In the genomic region with DNA sequence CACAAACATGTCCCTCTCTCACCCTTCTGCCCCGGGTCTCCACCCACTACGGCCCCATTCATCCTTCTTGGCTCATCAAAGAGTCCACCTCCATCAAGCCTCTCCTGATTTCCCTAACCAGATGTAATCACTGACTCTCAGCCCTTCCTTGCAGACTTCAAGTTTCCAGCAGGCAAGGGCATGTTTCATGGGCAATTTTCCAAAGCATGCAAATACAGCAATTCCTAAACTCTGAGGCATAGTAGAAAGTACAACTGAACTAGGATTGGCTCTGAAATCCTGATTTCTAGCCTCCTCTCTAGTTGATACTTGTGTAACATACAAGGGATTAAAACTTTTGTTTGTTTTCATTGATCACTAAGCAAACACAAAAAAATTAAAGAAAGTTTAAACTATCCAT, we compare ENCODE assay signal across 18 cellular contexts.
DNase-seq lines count a peak whose midpoint lies in the region; ATAC-seq and TF ChIP-seq lines count a peak whose summit lies in the region.
"Had no signal": no experiment of that assay in that cellular context is flagged by ENCODE, and none has a peak within 500 bp of the region (broad histone marks: within the 10 kb centered on the region; RNA-seq: fewer than 3 reads in every experiment).

No MANE protein-coding gene starts in this region.

- H3K27ac ChIP-seq in C4-2B: peak overlapping the region; percentile 13; the same call in 1 of the 2 replicates
- H3K27ac ChIP-seq: parathyroid adenoma, SJCRH30 had no signal

- TF ChIP-seq CTCF in C4-2B (conservative IDR thresholded peaks at IDR 0.05) (no peak), neural crest cell (conservative IDR thresholded peaks at IDR 0.05) (no peak)

- H3K4me1 Mint-ChIP-seq in neural crest cell (peaks cover 7% of the 10 kb centered on the region), immature natural killer cell (no peaks in the 10 kb centered on the region)
- H3K4me1 Mint-ChIP-seq: stimulated activated effector memory CD8-positive, alpha-beta T cell treated with anti-CD3 and anti-CD28 coated beads, Interleukin-12 subunit alpha, Interleukin-12 subunit beta, amount 100 ng/mL, for 72 hours had no signal

- H3K36me3 Mint-ChIP-seq in neural crest cell (ENCODE audit: low read depth): no peaks in the 10 kb centered on the region
- no peaks in the 10 kb centered on the region for H3K36me3 Mint-ChIP-seq in immature natural killer cell
- H3K36me3 Mint-ChIP-seq: stimulated activated effector memory CD8-positive, alpha-beta T cell treated with anti-CD3 and anti-CD28 coated beads, Interleukin-12 subunit alpha, Interleukin-12 subunit beta, amount 100 ng/mL, for 72 hours had no signal

- H3K27ac Mint-ChIP-seq in neural crest cell (ENCODE audit: unreplicated experiment) (peak overlapping the region; percentile 8), immature natural killer cell (no peak overlapping the region)
- H3K27ac Mint-ChIP-seq: stimulated activated effector memory CD8-positive, alpha-beta T cell treated with anti-CD3 and anti-CD28 coated beads, Interleukin-12 subunit alpha, Interleukin-12 subunit beta, amount 100 ng/mL, for 72 hours had no signal

- ATAC-seq in HG02610 (IDR thresholded peaks at IDR 0.05; ENCODE audit: unreplicated experiment): no peak
- ATAC-seq: HCT116; stimulated activated effector memory CD8-positive, alpha-beta T cell treated with anti-CD3 and anti-CD28 coated beads, Interleukin-12 subunit alpha, Interleukin-12 subunit beta, amount 100 ng/mL, for 72 hours had no signal

- H3K27me3 Mint-ChIP-seq in neural crest cell (ENCODE audit: low read depth) (no peaks in the 10 kb centered on the region), immature natural killer cell (ENCODE audit: low read depth in 3 of 3) (peaks cover 2 to 5% (median 3%) of the 10 kb centered on the region in 3 donors)

- H3K4me3 Mint-ChIP-seq in neural crest cell (no peak overlapping the region), immature natural killer cell (no peak overlapping the region)
- H3K4me3 Mint-ChIP-seq: stimulated activated effector memory CD8-positive, alpha-beta T cell treated with anti-CD3 and anti-CD28 coated beads, Interleukin-12 subunit alpha, Interleukin-12 subunit beta, amount 100 ng/mL, for 72 hours had no signal

- H3K9me3 Mint-ChIP-seq in neural crest cell (no peaks in the 10 kb centered on the region), immature natural killer cell (no peaks in the 10 kb centered on the region)
- H3K9me3 Mint-ChIP-seq: stimulated activated effector memory CD8-positive, alpha-beta T cell treated with anti-CD3 and anti-CD28 coated beads, Interleukin-12 subunit alpha, Interleukin-12 subunit beta, amount 100 ng/mL, for 72 hours had no signal

- peak; percentile 19 for DNase-seq in NCI-H2171 (lab: John Stamatoyannopoulos, UW)
- DNase-seq in dedifferentiated amniotic fluid mesenchymal stem cell (ENCODE audit: extremely low spot score): peak; percentile 85
- DNase-seq in neural crest cell (ENCODE audit: low read depth, low spot score): no peak
- DNase-seq in SK-N-DZ (ENCODE audit: low spot score): no peak
- no peak for DNase-seq in immature natural killer cell
- no peak for DNase-seq in activated CD4-positive, alpha-beta T cell treated with anti-CD3 and anti-CD28 coated beads, Interleukin-2, amount 50 U/mL, for 48 hours
- DNase-seq: activated CD8-positive, alpha-beta memory T cell treated with anti-CD3 and anti-CD28 coated beads, Interleukin-2, amount 50 U/mL, for 48 hours; effector CD8-positive, alpha-beta T cell; GDM1; midbrain; NCI-H1436; SJCRH30; stimulated activated CD4-positive, alpha-beta T cell treated with anti-CD3 and anti-CD28 coated beads, Interleukin-2, amount 100 ng/mL, for 48 hours had no signal

Comparison
In these comparisons a context has a peak if more than half of its experiments do, and no peak if none do; other contexts are left out.
1. DNase-seq: peak in NCI-H2171 (single experiment) and dedifferentiated amniotic fluid mesenchymal stem cell (single experiment); none in neural crest cell (single experiment), SK-N-DZ (single experiment), immature natural killer cell (0 of 3) and activated CD4-positive, alpha-beta T cell treated with anti-CD3 and anti-CD28 coated beads, Interleukin-2, amount 50 U/mL, for 48 hours (0 of 2).